In genomic region chr16:21526923-21527807, GRCh38 we compare ENCODE assay signal across 1 cellular context.
A peak's percentile ranks its signal among the peaks of the same experiment; 100 is the strongest.
TF ChIP-seq lines count a peak whose summit lies in the region.

No MANE protein-coding gene starts in this region.

TF ChIP-seq in HepG2, 621 proteins besides CTCF, POLR2A, EP300 and RAD21 (continued from another document and continues in another):
- TF ChIP-seq ZBTB25 (CRISPR knock-in tag; IDR thresholded peaks at IDR 0.05) (0 out of 2 replicates have a peak, but pooled peaks have one; percentile 15), NFKB2 (CRISPR knock-in tag; IDR thresholded peaks at IDR 0.05; ENCODE audit: borderline replicate concordance) (peak; percentile 55; the same call in 1 of the 2 replicates), ZNF556 (CRISPR knock-in tag; IDR thresholded peaks at IDR 0.05; ENCODE audit: borderline replicate concordance) (peak; percentile 66; the same call in 1 of the 2 replicates), KAT7 (CRISPR knock-in tag; IDR thresholded peaks at IDR 0.05; ENCODE audit: borderline replicate concordance) (peak; percentile 65; the same call in 1 of the 2 replicates), EED (CRISPR knock-in tag; IDR thresholded peaks at IDR 0.05) (no peak), LCORL (IDR thresholded peaks at IDR 0.05) (no peak), LCORL (CRISPR knock-in tag; IDR thresholded peaks at IDR 0.05) (peak; percentile 56; the same call in 1 of the 2 replicates), ATF3 (CRISPR knock-in tag; IDR thresholded peaks at IDR 0.05) (peak; percentile 20; the same call in 1 of the 2 replicates), AGO1 (IDR thresholded peaks at IDR 0.05; ENCODE audit: low read depth, low read length, poor library complexity, severe bottlenecking) (no peak), ZXDC (CRISPR knock-in tag; IDR thresholded peaks at IDR 0.05) (no peak), KDM5A (IDR thresholded peaks at IDR 0.05; ENCODE audit: borderline replicate concordance, low read length) (no peak), HOXA3 (CRISPR knock-in tag; IDR thresholded peaks at IDR 0.05) (no peak; the same call in none of the 2 replicates), ZNF432 (CRISPR knock-in tag; IDR thresholded peaks at IDR 0.05; ENCODE audit: borderline replicate concordance) (no peak), MATR3 (CRISPR knock-in tag; IDR thresholded peaks at IDR 0.05) (no peak), HOXA9 (CRISPR knock-in tag; IDR thresholded peaks at IDR 0.05; ENCODE audit: borderline replicate concordance) (no peak), TRAFD1 (CRISPR knock-in tag; IDR thresholded peaks at IDR 0.05; ENCODE audit: borderline replicate concordance) (no peak), PAWR (CRISPR knock-in tag; IDR thresholded peaks at IDR 0.05; ENCODE audit: borderline replicate concordance) (no peak), ZNF256 (CRISPR knock-in tag; conservative IDR thresholded peaks at IDR 0.05) (no peak), PHF20 (CRISPR knock-in tag; IDR thresholded peaks at IDR 0.05) (no peak), ASH2L (IDR thresholded peaks at IDR 0.05; ENCODE audit: insufficient read length, low read depth, low read length) (no peak), DBP (CRISPR knock-in tag; IDR thresholded peaks at IDR 0.05; ENCODE audit: not compliant biosample characterization) (no peak), ZNF33A (CRISPR knock-in tag; IDR thresholded peaks at IDR 0.05; ENCODE audit: borderline replicate concordance) (no peak), MAZ (IDR thresholded peaks at IDR 0.05; ENCODE audit: borderline replicate concordance, low read depth, low read length) (no peak), MAZ (CRISPR knock-in tag; IDR thresholded peaks at IDR 0.05; ENCODE audit: low read depth) (no peak), POGZ (CRISPR knock-in tag; IDR thresholded peaks at IDR 0.05) (no peak), ZNF543 (CRISPR knock-in tag; IDR thresholded peaks at IDR 0.05) (no peak), RAD51 (IDR thresholded peaks at IDR 0.05; ENCODE audit: borderline replicate concordance) (no peak), SRSF4 (IDR thresholded peaks at IDR 0.05; ENCODE audit: low read depth, low read length, poor library complexity, severe bottlenecking) (no peak), ZNF639 (CRISPR knock-in tag; conservative IDR thresholded peaks at IDR 0.05) (0 out of 2 replicates have a peak, but pooled peaks have one; percentile 45), ZNF552 (CRISPR knock-in tag; IDR thresholded peaks at IDR 0.05; ENCODE audit: borderline replicate concordance) (no peak), KLF16 (CRISPR knock-in tag; IDR thresholded peaks at IDR 0.05) (0 out of 4 replicates have a peak, but pooled peaks of 1 of the 2 experiments have one; percentile 21), NFE2L1 (CRISPR knock-in tag; IDR thresholded peaks at IDR 0.05; ENCODE audit: borderline replicate concordance) (peak; percentile 70; the same call in 1 of the 2 replicates)
- TF ChIP-seq, protein P1, sequence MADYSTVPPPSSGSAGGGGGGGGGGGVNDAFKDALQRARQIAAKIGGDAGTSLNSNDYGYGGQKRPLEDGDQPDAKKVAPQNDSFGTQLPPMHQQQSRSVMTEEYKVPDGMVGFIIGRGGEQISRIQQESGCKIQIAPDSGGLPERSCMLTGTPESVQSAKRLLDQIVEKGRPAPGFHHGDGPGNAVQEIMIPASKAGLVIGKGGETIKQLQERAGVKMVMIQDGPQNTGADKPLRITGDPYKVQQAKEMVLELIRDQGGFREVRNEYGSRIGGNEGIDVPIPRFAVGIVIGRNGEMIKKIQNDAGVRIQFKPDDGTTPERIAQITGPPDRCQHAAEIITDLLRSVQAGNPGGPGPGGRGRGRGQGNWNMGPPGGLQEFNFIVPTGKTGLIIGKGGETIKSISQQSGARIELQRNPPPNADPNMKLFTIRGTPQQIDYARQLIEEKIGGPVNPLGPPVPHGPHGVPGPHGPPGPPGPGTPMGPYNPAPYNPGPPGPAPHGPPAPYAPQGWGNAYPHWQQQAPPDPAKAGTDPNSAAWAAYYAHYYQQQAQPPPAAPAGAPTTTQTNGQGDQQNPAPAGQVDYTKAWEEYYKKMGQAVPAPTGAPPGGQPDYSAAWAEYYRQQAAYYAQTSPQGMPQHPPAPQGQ (CRISPR knock-in tag; IDR thresholded peaks at IDR 0.05; ENCODE audit: borderline replicate concordance), result no peak
- TF ChIP-seq, protein P2, sequence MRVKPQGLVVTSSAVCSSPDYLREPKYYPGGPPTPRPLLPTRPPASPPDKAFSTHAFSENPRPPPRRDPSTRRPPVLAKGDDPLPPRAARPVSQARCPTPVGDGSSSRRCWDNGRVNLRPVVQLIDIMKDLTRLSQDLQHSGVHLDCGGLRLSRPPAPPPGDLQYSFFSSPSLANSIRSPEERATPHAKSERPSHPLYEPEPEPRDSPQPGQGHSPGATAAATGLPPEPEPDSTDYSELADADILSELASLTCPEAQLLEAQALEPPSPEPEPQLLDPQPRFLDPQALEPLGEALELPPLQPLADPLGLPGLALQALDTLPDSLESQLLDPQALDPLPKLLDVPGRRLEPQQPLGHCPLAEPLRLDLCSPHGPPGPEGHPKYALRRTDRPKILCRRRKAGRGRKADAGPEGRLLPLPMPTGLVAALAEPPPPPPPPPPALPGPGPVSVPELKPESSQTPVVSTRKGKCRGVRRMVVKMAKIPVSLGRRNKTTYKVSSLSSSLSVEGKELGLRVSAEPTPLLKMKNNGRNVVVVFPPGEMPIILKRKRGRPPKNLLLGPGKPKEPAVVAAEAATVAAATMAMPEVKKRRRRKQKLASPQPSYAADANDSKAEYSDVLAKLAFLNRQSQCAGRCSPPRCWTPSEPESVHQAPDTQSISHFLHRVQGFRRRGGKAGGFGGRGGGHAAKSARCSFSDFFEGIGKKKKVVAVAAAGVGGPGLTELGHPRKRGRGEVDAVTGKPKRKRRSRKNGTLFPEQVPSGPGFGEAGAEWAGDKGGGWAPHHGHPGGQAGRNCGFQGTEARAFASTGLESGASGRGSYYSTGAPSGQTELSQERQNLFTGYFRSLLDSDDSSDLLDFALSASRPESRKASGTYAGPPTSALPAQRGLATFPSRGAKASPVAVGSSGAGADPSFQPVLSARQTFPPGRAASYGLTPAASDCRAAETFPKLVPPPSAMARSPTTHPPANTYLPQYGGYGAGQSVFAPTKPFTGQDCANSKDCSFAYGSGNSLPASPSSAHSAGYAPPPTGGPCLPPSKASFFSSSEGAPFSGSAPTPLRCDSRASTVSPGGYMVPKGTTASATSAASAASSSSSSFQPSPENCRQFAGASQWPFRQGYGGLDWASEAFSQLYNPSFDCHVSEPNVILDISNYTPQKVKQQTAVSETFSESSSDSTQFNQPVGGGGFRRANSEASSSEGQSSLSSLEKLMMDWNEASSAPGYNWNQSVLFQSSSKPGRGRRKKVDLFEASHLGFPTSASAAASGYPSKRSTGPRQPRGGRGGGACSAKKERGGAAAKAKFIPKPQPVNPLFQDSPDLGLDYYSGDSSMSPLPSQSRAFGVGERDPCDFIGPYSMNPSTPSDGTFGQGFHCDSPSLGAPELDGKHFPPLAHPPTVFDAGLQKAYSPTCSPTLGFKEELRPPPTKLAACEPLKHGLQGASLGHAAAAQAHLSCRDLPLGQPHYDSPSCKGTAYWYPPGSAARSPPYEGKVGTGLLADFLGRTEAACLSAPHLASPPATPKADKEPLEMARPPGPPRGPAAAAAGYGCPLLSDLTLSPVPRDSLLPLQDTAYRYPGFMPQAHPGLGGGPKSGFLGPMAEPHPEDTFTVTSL (CRISPR knock-in tag; IDR thresholded peaks at IDR 0.05; ENCODE audit: borderline replicate concordance), result no peak
- TF ChIP-seq, protein P3, sequence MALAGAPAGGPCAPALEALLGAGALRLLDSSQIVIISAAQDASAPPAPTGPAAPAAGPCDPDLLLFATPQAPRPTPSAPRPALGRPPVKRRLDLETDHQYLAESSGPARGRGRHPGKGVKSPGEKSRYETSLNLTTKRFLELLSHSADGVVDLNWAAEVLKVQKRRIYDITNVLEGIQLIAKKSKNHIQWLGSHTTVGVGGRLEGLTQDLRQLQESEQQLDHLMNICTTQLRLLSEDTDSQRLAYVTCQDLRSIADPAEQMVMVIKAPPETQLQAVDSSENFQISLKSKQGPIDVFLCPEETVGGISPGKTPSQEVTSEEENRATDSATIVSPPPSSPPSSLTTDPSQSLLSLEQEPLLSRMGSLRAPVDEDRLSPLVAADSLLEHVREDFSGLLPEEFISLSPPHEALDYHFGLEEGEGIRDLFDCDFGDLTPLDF (CRISPR knock-in tag; IDR thresholded peaks at IDR 0.05), result no peak
- TF ChIP-seq, protein P4, sequence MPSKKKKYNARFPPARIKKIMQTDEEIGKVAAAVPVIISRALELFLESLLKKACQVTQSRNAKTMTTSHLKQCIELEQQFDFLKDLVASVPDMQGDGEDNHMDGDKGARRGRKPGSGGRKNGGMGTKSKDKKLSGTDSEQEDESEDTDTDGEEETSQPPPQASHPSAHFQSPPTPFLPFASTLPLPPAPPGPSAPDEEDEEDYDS (CRISPR knock-in tag; IDR thresholded peaks at IDR 0.05), result no peak
- TF ChIP-seq, protein P5, sequence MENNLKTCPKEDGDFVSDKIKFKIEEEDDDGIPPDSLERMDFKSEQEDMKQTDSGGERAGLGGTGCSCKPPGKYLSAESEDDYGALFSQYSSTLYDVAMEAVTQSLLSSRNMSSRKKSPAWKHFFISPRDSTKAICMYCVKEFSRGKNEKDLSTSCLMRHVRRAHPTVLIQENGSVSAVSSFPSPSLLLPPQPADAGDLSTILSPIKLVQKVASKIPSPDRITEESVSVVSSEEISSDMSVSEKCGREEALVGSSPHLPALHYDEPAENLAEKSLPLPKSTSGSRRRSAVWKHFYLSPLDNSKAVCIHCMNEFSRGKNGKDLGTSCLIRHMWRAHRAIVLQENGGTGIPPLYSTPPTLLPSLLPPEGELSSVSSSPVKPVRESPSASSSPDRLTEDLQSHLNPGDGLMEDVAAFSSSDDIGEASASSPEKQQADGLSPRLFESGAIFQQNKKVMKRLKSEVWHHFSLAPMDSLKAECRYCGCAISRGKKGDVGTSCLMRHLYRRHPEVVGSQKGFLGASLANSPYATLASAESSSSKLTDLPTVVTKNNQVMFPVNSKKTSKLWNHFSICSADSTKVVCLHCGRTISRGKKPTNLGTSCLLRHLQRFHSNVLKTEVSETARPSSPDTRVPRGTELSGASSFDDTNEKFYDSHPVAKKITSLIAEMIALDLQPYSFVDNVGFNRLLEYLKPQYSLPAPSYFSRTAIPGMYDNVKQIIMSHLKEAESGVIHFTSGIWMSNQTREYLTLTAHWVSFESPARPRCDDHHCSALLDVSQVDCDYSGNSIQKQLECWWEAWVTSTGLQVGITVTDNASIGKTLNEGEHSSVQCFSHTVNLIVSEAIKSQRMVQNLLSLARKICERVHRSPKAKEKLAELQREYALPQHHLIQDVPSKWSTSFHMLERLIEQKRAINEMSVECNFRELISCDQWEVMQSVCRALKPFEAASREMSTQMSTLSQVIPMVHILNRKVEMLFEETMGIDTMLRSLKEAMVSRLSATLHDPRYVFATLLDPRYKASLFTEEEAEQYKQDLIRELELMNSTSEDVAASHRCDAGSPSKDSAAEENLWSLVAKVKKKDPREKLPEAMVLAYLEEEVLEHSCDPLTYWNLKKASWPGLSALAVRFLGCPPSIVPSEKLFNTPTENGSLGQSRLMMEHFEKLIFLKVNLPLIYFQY (CRISPR knock-in tag; IDR thresholded peaks at IDR 0.05; ENCODE audit: borderline replicate concordance), result no peak
